In the genomic region with DNA sequence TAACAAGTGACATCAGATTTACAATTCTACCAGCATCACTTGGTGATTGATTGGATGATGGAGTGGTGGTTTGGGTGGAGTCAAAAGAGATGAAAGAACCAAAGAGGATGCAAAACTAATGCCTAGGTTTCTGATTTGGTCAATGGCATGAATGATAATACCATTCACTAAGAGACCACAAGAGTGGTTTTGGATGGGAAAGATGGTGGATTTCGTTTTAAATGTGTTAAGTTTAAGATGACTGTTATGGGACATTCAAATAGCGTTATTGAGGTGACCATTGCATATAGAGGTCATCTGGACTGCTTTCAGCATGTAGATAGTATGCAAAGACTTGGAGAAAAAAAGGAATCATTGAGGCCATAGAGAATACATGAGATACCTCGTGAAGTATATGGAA, we compare ENCODE assay signal across 15 cellular contexts. TPM values are rescaled to one million over a fixed set of nuclear protein-coding genes. Genes with fewer than 3 reads are reported as not detected.
A peak's percentile ranks its signal among the peaks of the same experiment; 100 is the strongest.
DNase-seq lines count a peak whose midpoint lies in the region; ATAC-seq, FAIRE-seq and TF ChIP-seq lines count a peak whose summit lies in the region.
"Had no signal": no experiment of that assay in that cellular context is flagged by ENCODE, and none has a peak within 500 bp of the region (broad histone marks: within the 10 kb centered on the region; RNA-seq: fewer than 3 reads in every experiment).

No MANE protein-coding gene starts in this region.

- WGBS in GM12878 (ENCODE audit: insufficient coverage, insufficient replicate concordance, low lambda C conversion rate, missing lambda C conversion rate), result 4% methylated on average over 3 of the region's 3 CpGs
- 80 to 93% methylated on average over 2 to 3 of the region's 3 CpGs for WGBS in gastroesophageal sphincter (ENCODE audit: low coverage in 1 of 2), 2 donors
- WGBS in upper lobe of left lung, 2 donors, result 82 to 84% methylated on average over 3 of the region's 3 CpGs

- RAD21 ChIA-PET in GM12878 (lab: Charles Lee; ENCODE audit: unreplicated experiment), result interaction anchor here (0.6 to 1.0 kb wide), 2 partner anchors 40 to 142 kb away, joined by 3 read pairs; no protein-coding TSS in a partner anchor

- H3K9ac ChIP-seq in GM12878 (ENCODE audit: control insufficient read depth, insufficient read depth, low read length) (no peak overlapping the region), neural cell (ENCODE audit: low read length) (no peak overlapping the region)

- in situ Hi-C loops in GM12878 (cut with MboI), result loop anchor here (5.0 to 25.0 kb wide), 3 partner anchors 155 to 1650 kb away; a partner anchor contains a TSS

- H2AFZ ChIP-seq in GM12878 (ENCODE audit: control insufficient read depth, low read depth, low read length), result no peak overlapping the region
- H2AFZ ChIP-seq in neural cell (ENCODE audit: low read depth, low read length), result no peak overlapping the region

- SMC1A ChIA-PET in GM12878 (lab: Charles Lee; ENCODE audit: uncharacterized antibody, unreplicated experiment), result interaction anchor here (1.1 to 2.2 kb wide), 6 partner anchors 9 to 340 kb away, joined by 3 to 6 read pairs (median 4); no protein-coding TSS in a partner anchor

- H3K27me3 ChIP-seq in CD8-positive, alpha-beta T cell (ENCODE audit: insufficient read depth, low read length), result no peaks in the 10 kb centered on the region
- H3K27me3 ChIP-seq in GM12878 (replicated peaks in 1 of 2; ENCODE audit: control insufficient read depth in 2 of 2, insufficient read depth in 2 of 2, low read length in 1 of 2), result no peaks in the 10 kb centered on the region
- no peaks in the 10 kb centered on the region for H3K27me3 ChIP-seq in neural cell (ENCODE audit: insufficient read depth, low read depth, low read length)
- no peaks in the 10 kb centered on the region for H3K27me3 ChIP-seq in gastroesophageal sphincter
- no peaks in the 10 kb centered on the region for H3K27me3 ChIP-seq in upper lobe of left lung
- H3K27me3 ChIP-seq: foreskin keratinocyte, right lobe of liver had no signal

- no peaks in the 10 kb centered on the region for H3K9me3 Mint-ChIP-seq in CD8-positive, alpha-beta T cell
- peaks cover 6% of the 10 kb centered on the region for H3K9me3 Mint-ChIP-seq in HFFc6
- no peaks in the 10 kb centered on the region for H3K9me3 Mint-ChIP-seq in endothelial cell (ENCODE audit: unreplicated experiment)

- H3K27ac Mint-ChIP-seq in CD8-positive, alpha-beta T cell, result peak overlapping the region; percentile 15
- H3K27ac Mint-ChIP-seq in HFFc6, result peak overlapping the region; percentile 5; the same call in 1 of the 2 replicates
- no peak overlapping the region for H3K27ac Mint-ChIP-seq in endothelial cell (ENCODE audit: unreplicated experiment)

- ATAC-seq in CD8-positive, alpha-beta T cell, result no peak
- ATAC-seq in GM12878 (peak; percentile 21), GM18502 (IDR thresholded peaks at IDR 0.05; ENCODE audit: poor library complexity, unreplicated experiment) (no peak), gastroesophageal sphincter (no peak), upper lobe of left lung (ENCODE audit: low FRiP score in 2 of 2) (no peak)
- ATAC-seq: foreskin keratinocyte, HCT116, right lobe of liver had no signal

- H3K36me3 Mint-ChIP-seq in CD8-positive, alpha-beta T cell, result peaks cover 53% of the 10 kb centered on the region
- H3K36me3 Mint-ChIP-seq in HFFc6 (ENCODE audit: low read depth) (peaks cover 61% of the 10 kb centered on the region), endothelial cell (ENCODE audit: low read depth, unreplicated experiment) (peaks cover 31% of the 10 kb centered on the region)

- CTCF ChIA-PET in CD8-positive, alpha-beta T cell (lab: Charles Lee), result no interaction called here
- CTCF ChIA-PET in GM12878 (lab: Yijun Ruan, JAX), result no interaction called here

- H3K27ac ChIP-seq in CD8-positive, alpha-beta T cell (ENCODE audit: low read depth, low read length), result no peak overlapping the region
- peak overlapping the region; percentile 55; the same call in 1 of the 2 replicates for H3K27ac ChIP-seq in GM12878 (ENCODE audit: control insufficient read depth, insufficient read depth)
- no peak overlapping the region for H3K27ac ChIP-seq in neural cell (ENCODE audit: low read length)
- peak overlapping the region in 2 of 4 donors; percentile 61 to 74 for H3K27ac ChIP-seq in gastroesophageal sphincter
- H3K27ac ChIP-seq in upper lobe of left lung, result peak overlapping the region in 1 of 4 donors; percentile 35
- H3K27ac ChIP-seq: coronary artery, right lobe of liver had no signal

- TF ChIP-seq EP300 in GM12878 (IDR thresholded peaks at IDR 0.05; ENCODE audit: borderline replicate concordance in 1 of 2, control insufficient read depth in 1 of 2, low read depth in 2 of 2, low read length in 2 of 2), result peak in 1 of 2 experiments; percentile 42; a peak in 1 of 4 replicates
- no peak for TF ChIP-seq EP300 in neural cell (conservative IDR thresholded peaks at IDR 0.05; ENCODE audit: poor library complexity, severe bottlenecking)
- no peak for TF ChIP-seq EP300 in gastroesophageal sphincter (IDR thresholded peaks at IDR 0.05)
- TF ChIP-seq EP300 in upper lobe of left lung (IDR thresholded peaks at IDR 0.05), result no peak

- peak; percentile 72 for FAIRE-seq in GM12878 (lab: Jason Lieb, UNC)

- H3K36me3 ChIP-seq in CD8-positive, alpha-beta T cell (ENCODE audit: insufficient read depth, low read length), result peaks cover 10% of the 10 kb centered on the region
- peaks cover 0 to 22% of the 10 kb centered on the region in 2 experiments; a peak in 1 of 4 replicates for H3K36me3 ChIP-seq in GM12878 (ENCODE audit: control insufficient read depth in 2 of 2, insufficient read depth in 2 of 2, low read length in 1 of 2)
- H3K36me3 ChIP-seq in neural cell (ENCODE audit: insufficient read depth, low read length), result no peaks in the 10 kb centered on the region
- H3K36me3 ChIP-seq in gastroesophageal sphincter, result peaks cover 0 to 27% of the 10 kb centered on the region in 2 donors
- peaks cover 9 to 41% (median 12%) of the 10 kb centered on the region in 4 donors for H3K36me3 ChIP-seq in upper lobe of left lung

- TF ChIP-seq POLR2A in GM12878 (IDR thresholded peaks at IDR 0.05; ENCODE audit: low read depth, low read length), result no peak
- TF ChIP-seq POLR2A in gastroesophageal sphincter (IDR thresholded peaks at IDR 0.05), result no peak
- no peak for TF ChIP-seq POLR2A in upper lobe of left lung (IDR thresholded peaks at IDR 0.05)

- POLR2A ChIA-PET in CD8-positive, alpha-beta T cell (lab: Charles Lee), result no interaction called here
- POLR2A ChIA-PET in GM12878 (lab: Charles Lee), result no interaction called here

- H3F3A ChIP-seq in neural cell (ENCODE audit: insufficient read depth, low read length, poor library complexity, severe bottlenecking), result no peaks in the 10 kb centered on the region

- no peak for DNase-seq in CD8-positive, alpha-beta T cell
- no peak for DNase-seq in HFFc6
- no peak for DNase-seq in GM12878 (ENCODE audit: low read depth, low spot score)
- no peak for DNase-seq in endothelial cell (ENCODE audit: low spot score)
- DNase-seq in upper lobe of left lung, result no peak
- DNase-seq: activated CD4-positive, alpha-beta T cell treated with anti-CD3 and anti-CD28 coated beads for 4 hours; C1 segment of cervical spinal cord; MV-4-11; right lobe of liver had no signal

- H3K4me1 Mint-ChIP-seq in CD8-positive, alpha-beta T cell (ENCODE audit: low read depth), result peaks cover 74% of the 10 kb centered on the region
- H3K4me1 Mint-ChIP-seq in HFFc6 (ENCODE audit: low read depth), result peaks cover 73% of the 10 kb centered on the region
- peaks cover 34% of the 10 kb centered on the region for H3K4me1 Mint-ChIP-seq in endothelial cell (ENCODE audit: unreplicated experiment)

- no peak for TF ChIP-seq RAD21 in GM12878 (IDR thresholded peaks at IDR 0.05; ENCODE audit: insufficient read depth, low read depth, low read length)
- TF ChIP-seq RAD21 in neural cell (conservative IDR thresholded peaks at IDR 0.05), result no peak

- peak overlapping the region; percentile 26 for H3K4me3 Mint-ChIP-seq in CD8-positive, alpha-beta T cell
- H3K4me3 Mint-ChIP-seq in HFFc6 (peak overlapping the region; percentile 15), endothelial cell (ENCODE audit: unreplicated experiment) (no peak overlapping the region)

- no peak for TF ChIP-seq CTCF in CD8-positive, alpha-beta T cell (IDR thresholded peaks at IDR 0.05)
- no peak for TF ChIP-seq CTCF in HFFc6 (IDR thresholded peaks at IDR 0.05)
- TF ChIP-seq CTCF in GM12878 (IDR thresholded peaks at IDR 0.05 in 2 of 3, conservative IDR thresholded peaks at IDR 0.05 in 1 of 3; ENCODE audit: control insufficient read depth in 2 of 3, extremely low read depth in 1 of 3, insufficient read depth in 1 of 3, low read depth in 3 of 3, low read length in 3 of 3), result no peak
- TF ChIP-seq CTCF in neural cell (IDR thresholded peaks at IDR 0.05; ENCODE audit: poor library complexity, severe bottlenecking), result no peak
- no peak for TF ChIP-seq CTCF in gastroesophageal sphincter (IDR thresholded peaks at IDR 0.05)
- no peak for TF ChIP-seq CTCF in endothelial cell (IDR thresholded peaks at IDR 0.05; ENCODE audit: unreplicated experiment)
- no peak for TF ChIP-seq CTCF in upper lobe of left lung (IDR thresholded peaks at IDR 0.05)

- no TSS peak for BruUV-seq in GM12878 (replicated peaks; lab: Mats Ljungman, UMichigan)

- H3K79me2 ChIP-seq in GM12878 (ENCODE audit: control insufficient read depth, insufficient read depth, low read length), result peaks cover 58% of the 10 kb centered on the region
- H3K79me2 ChIP-seq in neural cell (replicated peaks; ENCODE audit: insufficient read depth, low read length), result peaks cover 54% of the 10 kb centered on the region

- no peaks in the 10 kb centered on the region for H3K9me2 ChIP-seq in neural cell (ENCODE audit: insufficient read depth, low read length)

- H3K4me3 ChIP-seq in CD8-positive, alpha-beta T cell (ENCODE audit: low read depth, low read length), result no peak overlapping the region
- H3K4me3 ChIP-seq in GM12878 (peak overlapping the region; percentile 85), neural cell (ENCODE audit: low read length) (peak overlapping the region; percentile 90), gastroesophageal sphincter (no peak overlapping the region), upper lobe of left lung (peak overlapping the region in 1 of 4 donors; percentile 14)
- H3K4me3 ChIP-seq: coronary artery, right lobe of liver had no signal

- H3K4me1 ChIP-seq in CD8-positive, alpha-beta T cell (ENCODE audit: insufficient read depth, low read length), result peaks cover 51% of the 10 kb centered on the region
- H3K4me1 ChIP-seq in GM12878 (ENCODE audit: control insufficient read depth, insufficient read depth, low read length) (peaks cover 14% of the 10 kb centered on the region), gastroesophageal sphincter (peaks cover 11 to 54% (median 24%) of the 10 kb centered on the region in 3 donors), upper lobe of left lung (peaks cover 27 to 47% (median 43%) of the 10 kb centered on the region in 4 donors)

- peak overlapping the region; percentile 23 for H3K4me2 ChIP-seq in GM12878 (ENCODE audit: control insufficient read depth, insufficient read depth)
- H3K4me2 ChIP-seq in neural cell (ENCODE audit: low read length), result no peak overlapping the region

- intact Hi-C loops in CD8-positive, alpha-beta T cell (cut with DNase I, micrococcal nuclease), result loop anchor here in 1 of 2 experiments (10.0 kb wide), 1 partner anchor 222 kb away; no protein-coding TSS in a partner anchor
- intact Hi-C loops in GM12878 (cut with micrococcal nuclease; ENCODE audit: unreplicated experiment), result loop anchor here (5.0 kb wide), 3 partner anchors 35 to 505 kb away; a partner anchor contains a TSS

- H4K20me1 ChIP-seq in GM12878 (ENCODE audit: control insufficient read depth, insufficient read depth) (no peaks in the 10 kb centered on the region), neural cell (ENCODE audit: insufficient read depth) (no peaks in the 10 kb centered on the region)

- H3K27me3 Mint-ChIP-seq in CD8-positive, alpha-beta T cell (ENCODE audit: low read depth), result no peaks in the 10 kb centered on the region
- no peaks in the 10 kb centered on the region; the same call in 1 of the 2 replicates for H3K27me3 Mint-ChIP-seq in HFFc6 (ENCODE audit: insufficient read depth)
- H3K27me3 Mint-ChIP-seq in endothelial cell (ENCODE audit: unreplicated experiment), result peaks cover 13% of the 10 kb centered on the region

- H3K9me3 ChIP-seq in CD8-positive, alpha-beta T cell (ENCODE audit: low read length), result no peaks in the 10 kb centered on the region
- no peaks in the 10 kb centered on the region; the same call in 2 of the 3 replicates for H3K9me3 ChIP-seq in GM12878 (replicated peaks; ENCODE audit: control insufficient read depth, insufficient read depth, low read length)
- H3K9me3 ChIP-seq in neural cell (ENCODE audit: low read length), result no peaks in the 10 kb centered on the region
- no peaks in the 10 kb centered on the region for H3K9me3 ChIP-seq in gastroesophageal sphincter
- no peaks in the 10 kb centered on the region for H3K9me3 ChIP-seq in upper lobe of left lung
- H3K9me3 ChIP-seq: right lobe of liver had no signal

RNA-seq across cellular contexts. Expression of a gene that starts 3.6 kb away (rescaled TPM):
- total RNA-seq in CD8-positive, alpha-beta T cell, result 10 to 100 TPM; 28.6 to 32.0 TPM
- total RNA-seq in HFFc6 (2021; fragmentation: NEBNext Ultra II Directional; extraction: Animal tissue kit (Norgen Biotek cat#: 25700)), result 10 to 100 TPM; 16.4 to 20.3 (median 19.2) TPM
- total RNA-seq in GM12878 (2013; cell fraction: nucleolus; rRNA removed), result 63.3 and 78.4 TPM in 2 replicates
- total RNA-seq in GM12878 (2014; rRNA removed), result 27.1 and 30.6 TPM in 2 replicates
- total RNA-seq in GM12878 (2014; rRNA removed; fragmentation: Illumina TruSeq; extraction: Trizol), result 47.1 and 49.2 TPM in 2 replicates
- 21.1 and 21.7 TPM in 2 replicates for total RNA-seq in GM12878 (2021)
- 8.7 TPM for polyA plus RNA-seq in GM12878 (2011; ENCODE audit: low read depth)
- 25.0 and 48.2 TPM in 2 replicates for polyA plus RNA-seq in GM12878 (2011; rRNA removed)
- polyA plus RNA-seq in GM12878 (2011; cell fraction: cytosol; rRNA removed), result 6.8 and 7.5 TPM in 2 replicates
- polyA plus RNA-seq in GM12878 (2011; cell fraction: nucleus; rRNA removed), result 16.7 and 31.1 TPM in 2 replicates
- 15.6 and 17.3 TPM in 2 replicates for polyA plus RNA-seq in GM12878 (2012)
- 38.7 and 53.9 TPM in 2 replicates for polyA plus RNA-seq in GM12878 (2014; fragmentation: Illumina TruSeq; extraction: Trizol)
- polyA plus RNA-seq in GM12878 (2014; fragmentation: Nextera tagmentation; extraction: Ambion mirVana), result 1 to 10 TPM; 6.5 to 7.2 TPM
- 19.8 and 22.5 TPM in 2 replicates for polyA plus RNA-seq in GM12878 (2014; rRNA removed)
- 10 to 100 TPM; 16.4 to 23.3 TPM for polyA plus RNA-seq in GM12878 (2016; fragmentation: Nextera tagmentation; extraction: Ambion mirVana)
- polyA minus RNA-seq in GM12878 (2011; rRNA and poly(A)+ RNA removed), result 11.3 and 13.8 TPM in 2 replicates
- polyA minus RNA-seq in GM12878 (2011; cell fraction: cytosol; rRNA and poly(A)+ RNA removed), result 7.2 and 15.9 TPM in 2 replicates
- 17.5 and 24.8 TPM in 2 replicates for polyA minus RNA-seq in GM12878 (2011; cell fraction: nucleus; rRNA and poly(A)+ RNA removed)
- polyA plus RNA-seq in neural cell, result 32.3 and 37.2 TPM in 2 replicates
- polyA minus RNA-seq in neural cell, result 39.0 and 50.4 TPM in 2 replicates
- total RNA-seq in gastroesophageal sphincter, result 10 to 100 TPM; 23.4 to 74.4 (median 39.7) TPM
- total RNA-seq in endothelial cell (ENCODE audit: unreplicated experiment), result 26.5 TPM
- 10 to 100 TPM; 18.8 to 60.7 (median 28.2) TPM for total RNA-seq in upper lobe of left lung

Comparison
In these comparisons a context has a peak if more than half of its experiments do, and no peak if none do; other contexts are left out.
1. H3K4me3 ChIP-seq: peak in GM12878 (single experiment) and neural cell (single experiment); none in CD8-positive, alpha-beta T cell (single experiment) and gastroesophageal sphincter (0 of 2).